ENCODE assay signal across 12 cellular contexts in genomic region chr4:148447672-148448071, GRCh38. TPM values are rescaled to one million over a fixed set of nuclear protein-coding genes. Genes with fewer than 3 reads are reported as not detected.
DNase-seq lines count a peak whose midpoint lies in the region; TF ChIP-seq lines count a peak whose summit lies in the region.
"Had no signal": no experiment of that assay in that cellular context is flagged by ENCODE, and none has a peak within 500 bp of the region (broad histone marks: within the 10 kb centered on the region; RNA-seq: fewer than 3 reads in every experiment).

No MANE protein-coding gene starts in this region.

- H3K9me3 ChIP-seq in parathyroid adenoma (ENCODE audit: control insufficient read depth, low read length) (no peaks in the 10 kb centered on the region), HAP-1 (no peaks in the 10 kb centered on the region), Peyer's patch (no peaks in the 10 kb centered on the region)
- H3K9me3 ChIP-seq: MG63 had no signal

- H3K4me3 ChIP-seq in coronary artery: peak overlapping the region; percentile 51
- H3K4me3 ChIP-seq in parathyroid adenoma (ENCODE audit: low read depth, low read length): no peak overlapping the region
- H3K4me3 ChIP-seq in HAP-1: no peak overlapping the region
- no peak overlapping the region for H3K4me3 ChIP-seq in Peyer's patch
- H3K4me3 ChIP-seq: MG63 had no signal

- H3K4me2 ChIP-seq in parathyroid adenoma (ENCODE audit: low read length): peak overlapping the region; percentile 30

- H3K36me3 ChIP-seq in parathyroid adenoma (ENCODE audit: control insufficient read depth, insufficient read depth, low read length) (no peaks in the 10 kb centered on the region), HAP-1 (replicated peaks) (no peaks in the 10 kb centered on the region), Peyer's patch (no peaks in the 10 kb centered on the region)
- H3K36me3 ChIP-seq: MG63 had no signal

- H3K79me2 ChIP-seq in parathyroid adenoma: no peaks in the 10 kb centered on the region

- in situ Hi-C loops in HAP-1 (cut with MboI; ENCODE audit: low sequenced_read_pairs): no loop called here

- no peaks in the 10 kb centered on the region for H3K4me1 ChIP-seq in parathyroid adenoma
- peaks cover 5% of the 10 kb centered on the region for H3K4me1 ChIP-seq in HAP-1
- H3K4me1 ChIP-seq in Peyer's patch: peaks cover 0 to 5% (median 2%) of the 10 kb centered on the region in 4 donors

- TF ChIP-seq CTCF in coronary artery (IDR thresholded peaks at IDR 0.05): no peak
- no peak for TF ChIP-seq CTCF in parathyroid adenoma (IDR thresholded peaks at IDR 0.05)
- TF ChIP-seq CTCF in Peyer's patch (IDR thresholded peaks at IDR 0.05): no peak

- no peak overlapping the region for H3K9ac ChIP-seq in parathyroid adenoma

- H3K27ac ChIP-seq in coronary artery (peak overlapping the region in 1 of 2 donors; percentile 22), parathyroid adenoma (peak overlapping the region; percentile 6), Peyer's patch (no peak overlapping the region)

- H2AFZ ChIP-seq in parathyroid adenoma: peak overlapping the region; percentile 13

- DNase-seq in DMS53 (lab: John Stamatoyannopoulos, UW) (peak; percentile 18), DMS53 treated with DMSO at 0.1 percent for 48 hours (lab: John Stamatoyannopoulos, UW; ENCODE audit: unreplicated experiment) (no peak), H4 (ENCODE audit: low spot score) (peak; percentile 32), coronary artery (ENCODE audit: low spot score) (no peak), HAP-1 (ENCODE audit: low spot score in 2 of 2) (no peak), NCI-H748 treated with DMSO at 0.1 percent for 48 hours (lab: John Stamatoyannopoulos, UW) (no peak), Peyer's patch (no peak)
- DNase-seq: activated effector memory CD4-positive, alpha-beta T cell treated with Interleukin-2 at 50 U/mL for 16 hours; EL; MG63; NCI-H82 had no signal

- TF ChIP-seq POLR2A in Peyer's patch (IDR thresholded peaks at IDR 0.05): no peak

- H3K27me3 ChIP-seq in parathyroid adenoma (ENCODE audit: control insufficient read depth, insufficient read depth, low read length) (no peaks in the 10 kb centered on the region), HAP-1 (ENCODE audit: low read depth) (peaks cover 39% of the 10 kb centered on the region), Peyer's patch (no peaks in the 10 kb centered on the region)

RNA-seq across cellular contexts. Expression of gene NR3C2, which starts 5.5 kb away (rescaled TPM):
- 1.2 and 1.9 TPM in 2 replicates for total RNA-seq in H4 (2014; rRNA removed; shearing (Covaris generic))
- total RNA-seq in Peyer's patch: 100 to 1,000 TPM in 3 of 4 donors, 10 to 100 TPM in 1; 33.0 to 128 (median 118) TPM

Comparison
In these comparisons a context has a peak if more than half of its experiments do, and no peak if none do; other contexts are left out.
1. DNase-seq: peak in DMS53 (single experiment) and H4 (single experiment); none in DMS53 treated with DMSO at 0.1 percent for 48 hours (single experiment), coronary artery (single experiment), HAP-1 (0 of 2), NCI-H748 treated with DMSO at 0.1 percent for 48 hours (single experiment) and Peyer's patch (0 of 3).
2. RNA of gene NR3C2, which starts 5.5 kb away (total RNA-seq): 33.0 to 128 TPM in Peyer's patch; 1.2 to 1.9 TPM in H4; every median in the first group is over 10 times any median in the second.